ENCODE assay signal across 15 cellular contexts in the genomic region with DNA sequence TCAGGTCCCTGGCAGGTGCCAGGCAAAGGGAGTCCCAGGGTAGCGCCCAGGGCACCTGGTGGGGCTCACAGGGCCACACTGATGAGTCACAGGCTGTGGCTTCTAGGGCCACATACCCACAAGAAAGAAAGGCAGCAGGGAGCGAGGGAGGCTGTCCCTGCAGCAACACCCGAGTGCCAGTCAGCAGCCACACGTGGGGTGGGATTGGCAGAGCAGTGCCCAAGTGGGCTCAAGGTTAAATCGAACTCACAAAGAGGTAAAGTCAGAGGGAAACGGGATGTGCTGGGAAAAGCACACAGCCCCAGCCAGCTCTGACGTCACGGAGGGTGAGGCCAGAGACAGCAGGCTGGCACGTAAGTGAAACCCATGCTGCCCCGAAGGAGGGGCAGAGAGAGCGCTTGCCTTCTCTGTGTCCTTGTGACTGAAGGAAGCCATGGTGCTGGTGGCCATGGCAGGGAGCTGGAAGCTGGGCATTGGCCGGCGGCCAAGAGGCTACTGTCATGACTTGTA. TPM values are rescaled to one million over a fixed set of nuclear protein-coding genes. Genes with fewer than 3 reads are reported as not detected.
DNase-seq lines count a peak whose midpoint lies in the region; ATAC-seq, FAIRE-seq and TF ChIP-seq lines count a peak whose summit lies in the region.
"Had no signal": no experiment of that assay in that cellular context is flagged by ENCODE, and none has a peak within 500 bp of the region (broad histone marks: within the 10 kb centered on the region; RNA-seq: fewer than 3 reads in every experiment).

No MANE protein-coding gene starts in this region.

- no peaks in the 10 kb centered on the region for H3K36me3 ChIP-seq in H1 (ENCODE audit: control insufficient read depth in 2 of 4, insufficient read depth in 4 of 4, low read length in 3 of 4)
- no peaks in the 10 kb centered on the region for H3K36me3 ChIP-seq in neuronal stem cell (replicated peaks in 1 of 2; ENCODE audit: control insufficient read depth in 2 of 2, insufficient read depth in 2 of 2, low read length in 2 of 2)

- no peaks in the 10 kb centered on the region for H3K79me2 ChIP-seq in H1 (ENCODE audit: control insufficient read depth in 1 of 2, insufficient read depth in 2 of 2, low read length in 2 of 2)

- H2BK12ac ChIP-seq in H1 (ENCODE audit: low read depth, low read length) (peak overlapping the region; percentile 44; the same call in 1 of the 2 replicates), neuronal stem cell (ENCODE audit: low read length) (no peak overlapping the region)

- 87% methylated on average over 13 of the region's 13 CpGs; no CpG with 5 or more reads in 1 of the 2 experiments for WGBS in H1 (ENCODE audit: extremely low coverage in 1 of 2, insufficient coverage in 1 of 2, insufficient read length in 1 of 2, insufficient replicate concordance in 2 of 2, low coverage in 1 of 2, low lambda C conversion rate in 2 of 2, missing lambda C conversion rate in 1 of 2), 2 experiments
- WGBS in neuronal stem cell (ENCODE audit: extremely low coverage in 2 of 2, insufficient read length in 2 of 2, insufficient replicate concordance in 1 of 2), 2 donors = no CpG with 5 or more reads among the region's 13 CpGs

- H3K18ac ChIP-seq in H1 (ENCODE audit: extremely low read depth, low read length) (no peak overlapping the region), neuronal stem cell (ENCODE audit: low read length) (no peak overlapping the region)

- DNase-seq in NCI-H460 (ENCODE audit: extremely low read depth, low read depth) = peak; percentile 81
- no peak for DNase-seq in H1 (ENCODE audit: low read depth in 1 of 2, low spot score in 2 of 2)
- no peak for DNase-seq in neuronal stem cell (ENCODE audit: low spot score)
- DNase-seq: CD8-positive, alpha-beta T cell; foreskin melanocyte; HFFc6 had no signal

- no peak overlapping the region for H3K4ac ChIP-seq in H1 (replicated peaks; ENCODE audit: insufficient read length, low read depth, low read length)
- no peak overlapping the region for H3K4ac ChIP-seq in neuronal stem cell (ENCODE audit: low read length)

- no peaks in the 10 kb centered on the region for H3K27me3 ChIP-seq in H1 (replicated peaks in 1 of 4; ENCODE audit: control insufficient read depth in 3 of 4, extremely low read depth in 1 of 4, insufficient read depth in 3 of 4, low read length in 3 of 4)
- peaks cover 0 to 38% (median 0%) of the 10 kb centered on the region in 3 experiments for H3K27me3 ChIP-seq in neuronal stem cell (ENCODE audit: control insufficient read depth in 3 of 3, insufficient read depth in 3 of 3, low read depth in 1 of 3, low read length in 3 of 3)

- H4K8ac ChIP-seq in H1 (ENCODE audit: extremely low read depth, insufficient read depth, low read length) (no peak overlapping the region), neuronal stem cell (ENCODE audit: low read depth, low read length) (no peak overlapping the region)

- no peak for TF ChIP-seq CTCF in C4-2B (conservative IDR thresholded peaks at IDR 0.05)
- no peak for TF ChIP-seq CTCF in H1 (IDR thresholded peaks at IDR 0.05; ENCODE audit: control extremely low read depth in 1 of 3, insufficient read depth in 1 of 3, low read depth in 1 of 3, low read length in 3 of 3)

- ATAC-seq in GM19467 (IDR thresholded peaks at IDR 0.05; ENCODE audit: unreplicated experiment) (no peak), GM21786 (IDR thresholded peaks at IDR 0.05; ENCODE audit: unreplicated experiment) (no peak), GM21390 (IDR thresholded peaks at IDR 0.05; ENCODE audit: unreplicated experiment) (no peak), HG02981 (IDR thresholded peaks at IDR 0.05; ENCODE audit: unreplicated experiment) (no peak)
- ATAC-seq: activated CD4-positive, CD25-positive, alpha-beta regulatory T cell treated with anti-CD3 and anti-CD28 coated beads, Interleukin-2, amount 50 U/mL, for 24 hours; CD8-positive, alpha-beta T cell had no signal

- H3K4me2 ChIP-seq in H1 (ENCODE audit: insufficient read depth in 1 of 2, low read depth in 2 of 2, low read length in 2 of 2) (no peak overlapping the region), neuronal stem cell (ENCODE audit: insufficient read depth, low read length, poor library complexity, severe bottlenecking) (no peak overlapping the region)

- no peak for TF ChIP-seq EP300 in H1 (IDR thresholded peaks at IDR 0.05; ENCODE audit: borderline replicate concordance in 1 of 2, low read depth in 2 of 2, low read length in 2 of 2)

- H2AFZ ChIP-seq in H1 (ENCODE audit: low read length) = no peak overlapping the region
- H2AFZ ChIP-seq in neuronal stem cell (ENCODE audit: low read length) = no peak overlapping the region

- H3K79me1 ChIP-seq in H1 (ENCODE audit: low read depth, low read length) (no peaks in the 10 kb centered on the region), neuronal stem cell (ENCODE audit: low read depth, low read length) (no peaks in the 10 kb centered on the region)

- H3K27ac ChIP-seq in C4-2B = peak overlapping the region; percentile 3
- H3K27ac ChIP-seq in H1 (ENCODE audit: low read depth, low read length) = no peak overlapping the region
- H3K27ac ChIP-seq in neuronal stem cell (replicated peaks; ENCODE audit: low read length) = no peak overlapping the region

- H4K20me1 ChIP-seq in H1 (replicated peaks in 1 of 2; ENCODE audit: control insufficient read depth in 1 of 2, insufficient read depth in 2 of 2, low read length in 2 of 2) = no peaks in the 10 kb centered on the region

- H4K91ac ChIP-seq in H1 (replicated peaks; ENCODE audit: insufficient read length, low read length) = peak overlapping the region; percentile 80
- peak overlapping the region; percentile 47 for H4K91ac ChIP-seq in neuronal stem cell (ENCODE audit: low read depth, low read length, poor library complexity)

- no peak for TF ChIP-seq POLR2A in H1 (IDR thresholded peaks at IDR 0.05; ENCODE audit: control extremely low read depth in 1 of 2, low read depth in 2 of 2, low read length in 2 of 2)

- no peak overlapping the region for H3K23ac ChIP-seq in H1 (ENCODE audit: insufficient read length)
- no peak overlapping the region for H3K23ac ChIP-seq in neuronal stem cell (ENCODE audit: low read depth, low read length, poor library complexity)

- H3K9ac ChIP-seq in H1 (replicated peaks in 1 of 4; ENCODE audit: extremely low read depth in 1 of 4, low read depth in 3 of 4, low read length in 3 of 4) (no peak overlapping the region), neuronal stem cell (ENCODE audit: low read depth, low read length, poor library complexity) (no peak overlapping the region)

- H2BK20ac ChIP-seq in H1 (ENCODE audit: low read length) = no peak overlapping the region

- POLR2A ChIA-PET in H1 (lab: Charles Lee; ENCODE audit: partially characterized antibody) = no interaction called here

- no peak overlapping the region; the same call in 1 of the 2 replicates for H2BK5ac ChIP-seq in H1 (ENCODE audit: low read depth, low read length)
- H2BK5ac ChIP-seq in neuronal stem cell (ENCODE audit: low read length) = no peak overlapping the region

- H3K4me3 ChIP-seq in H1 (ENCODE audit: extremely low read depth in 1 of 4, insufficient read depth in 2 of 4, low read depth in 3 of 4, low read length in 4 of 4) (no peak overlapping the region), neuronal stem cell (ENCODE audit: low read length in 2 of 2) (no peak overlapping the region)

- no peak for TF ChIP-seq RAD21 in H1 (IDR thresholded peaks at IDR 0.05 in 1 of 2, conservative IDR thresholded peaks at IDR 0.05 in 1 of 2; ENCODE audit: low read depth in 2 of 2, low read length in 2 of 2)

- no peak overlapping the region for H3K14ac ChIP-seq in H1 (ENCODE audit: insufficient read length)
- H3K14ac ChIP-seq in neuronal stem cell (ENCODE audit: low read length) = no peak overlapping the region

- no peaks in the 10 kb centered on the region for H3K9me3 ChIP-seq in H1 (ENCODE audit: insufficient read depth in 2 of 2, low read depth in 1 of 2, low read length in 1 of 2)
- no peaks in the 10 kb centered on the region for H3K9me3 ChIP-seq in neuronal stem cell (replicated peaks in 1 of 2; ENCODE audit: control insufficient read depth in 2 of 2, insufficient read depth in 1 of 2, low read depth in 1 of 2, low read length in 2 of 2)

- peaks cover 0 to 12% (median 8%) of the 10 kb centered on the region in 4 experiments; a peak in 6 of 7 replicates for H3K4me1 ChIP-seq in H1 (replicated peaks in 1 of 4; ENCODE audit: control insufficient read depth in 3 of 4, insufficient read depth in 4 of 4, low read length in 3 of 4)
- peaks cover 4 to 30% of the 10 kb centered on the region in 2 donors for H3K4me1 ChIP-seq in neuronal stem cell (ENCODE audit: control insufficient read depth in 2 of 2, insufficient read depth in 1 of 2, low read depth in 1 of 2, low read length in 2 of 2)

- H2BK120ac ChIP-seq in H1 (replicated peaks; ENCODE audit: low read depth, low read length) (peak overlapping the region; percentile 13), neuronal stem cell (ENCODE audit: low read depth, low read length) (no peak overlapping the region)

- CTCF ChIA-PET in H1 (lab: Charles Lee; ENCODE audit: partially characterized antibody) = interaction anchor here (1.0 to 32.9 kb wide), 5 partner anchors 8 to 25 kb away, joined by 3 to 576 read pairs (median 4); no protein-coding TSS in a partner anchor

- no peak for FAIRE-seq in H1 (lab: Jason Lieb, UNC)
- FAIRE-seq: GM18507 had no signal

- H3K23me2 ChIP-seq in H1 (ENCODE audit: low read depth, low read length) = peaks cover 2% of the 10 kb centered on the region; the same call in 1 of the 2 replicates

- H3K56ac ChIP-seq in H1 (replicated peaks; ENCODE audit: insufficient read length, low read depth, low read length) = no peak overlapping the region

- no peak overlapping the region for H4K5ac ChIP-seq in H1 (ENCODE audit: insufficient read length, low read depth, low read length)

- H2AK5ac ChIP-seq in H1 (ENCODE audit: low read depth, low read length) = no peak overlapping the region
- H2AK5ac ChIP-seq in neuronal stem cell (ENCODE audit: low read depth, low read length) = no peak overlapping the region

- H2BK15ac ChIP-seq in H1 (ENCODE audit: low read length) = peak overlapping the region; percentile 75; the same call in 1 of the 2 replicates
- H2BK15ac ChIP-seq in neuronal stem cell (ENCODE audit: low read length) = peak overlapping the region; percentile 6

RNA-seq across cellular contexts. Expression of a gene that starts 33.8 kb away (rescaled TPM):
- total RNA-seq in NCI-H460 (2014; rRNA removed; shearing (Covaris generic)) = 0.45 and 0.98 TPM in 2 replicates
- 0.12 and 1.2 TPM in 2 replicates for polyA plus RNA-seq in NCI-H460 (2014; cell fraction: nucleus; rRNA removed)
- total RNA-seq in H1 (2021; fragmentation: NEBNext Ultra II Directional; extraction: Animal tissue kit (Norgen Biotek cat#: 25700)) = 1.6 and 2.1 TPM in 2 replicates
- 2.5 and 3.0 TPM in 2 replicates for polyA plus RNA-seq in H1 (2011; rRNA removed)
- 0.93 TPM for polyA plus RNA-seq in H1 (2011; cell fraction: cytosol; rRNA removed)
- polyA plus RNA-seq in H1 (2011; cell fraction: nucleus; rRNA removed) = 3.6 TPM
- polyA plus RNA-seq in H1 (2012, experiment 1 of 2) = 1.4 to 3.3 TPM (median 2.5 TPM) in 4 replicates
- polyA plus RNA-seq in H1 (2012, experiment 2 of 2) = 2.0 TPM
- polyA plus RNA-seq in H1 (2013, experiment 1 of 2) = 2.5 TPM
- polyA plus RNA-seq in H1 (2013, experiment 2 of 2) = 3.8 TPM
- polyA minus RNA-seq in H1 (2011; rRNA and poly(A)+ RNA removed) = 2.4 and 4.4 TPM in 2 replicates
- polyA minus RNA-seq in H1 (2011; cell fraction: cytosol; rRNA and poly(A)+ RNA removed) = 1.4 TPM
- polyA minus RNA-seq in H1 (2011; cell fraction: nucleus; rRNA and poly(A)+ RNA removed) = 0.90 TPM
- 0.06 TPM for polyA plus RNA-seq in neuronal stem cell (2013, experiment 1 of 2)
- polyA plus RNA-seq in neuronal stem cell (2013, experiment 2 of 2) = 0.07 TPM
- total RNA-seq: activated naive CD4-positive, alpha-beta T cell treated with anti-CD3 and anti-CD28 coated beads, Interleukin-2, amount 50 U/mL, for 72 hours; CD8-positive, alpha-beta T cell; HFFc6 had no signal
- polyA plus RNA-seq: neural cell had no signal

RNA-seq across cellular contexts. Expression of a gene that starts 40.2 kb away (rescaled TPM):
- total RNA-seq in NCI-H460 (2014; rRNA removed; shearing (Covaris generic)) = 38.9 and 50.0 TPM in 2 replicates
- polyA plus RNA-seq in NCI-H460 (2014; cell fraction: nucleus; rRNA removed) = 37.7 and 39.2 TPM in 2 replicates
- 1.6 and 2.3 TPM in 2 replicates for total RNA-seq in H1 (2021; fragmentation: NEBNext Ultra II Directional; extraction: Animal tissue kit (Norgen Biotek cat#: 25700))
- polyA plus RNA-seq in H1 (2011; rRNA removed) = 1.5 and 2.1 TPM in 2 replicates
- polyA plus RNA-seq in H1 (2011; cell fraction: cytosol; rRNA removed) = 2.5 TPM
- 2.5 TPM for polyA plus RNA-seq in H1 (2011; cell fraction: nucleus; rRNA removed)
- 3.8 to 4.3 TPM (median 4.0 TPM) in 4 replicates for polyA plus RNA-seq in H1 (2012, experiment 1 of 2)
- polyA plus RNA-seq in H1 (2012, experiment 2 of 2) = 0.72 TPM
- 1.6 TPM for polyA plus RNA-seq in H1 (2013, experiment 1 of 2)
- polyA plus RNA-seq in H1 (2013, experiment 2 of 2) = 1.2 TPM
- polyA minus RNA-seq in H1 (2011; rRNA and poly(A)+ RNA removed) = 2.0 and 3.0 TPM in 2 replicates
- polyA minus RNA-seq in H1 (2011; cell fraction: cytosol; rRNA and poly(A)+ RNA removed) = 1.8 TPM
- 3.1 TPM for polyA minus RNA-seq in H1 (2011; cell fraction: nucleus; rRNA and poly(A)+ RNA removed)
- polyA plus RNA-seq in neuronal stem cell (2013, experiment 1 of 2) = 0.10 TPM
- 0.01 TPM for polyA plus RNA-seq in neuronal stem cell (2013, experiment 2 of 2)
- polyA plus RNA-seq: neural cell had no signal

Comparison
In these comparisons a context has a peak if more than half of its experiments do, and no peak if none do; other contexts are left out.
1. RNA of a gene that starts 40.2 kb away (total RNA-seq): 38.9 to 50.0 TPM in NCI-H460; 1.6 to 2.3 TPM in H1; every median in the first group is over 10 times any median in the second.